Comparison of ENCODE assay signal across 14 cellular contexts in genomic region chr6:69285054-69285453, GRCh38.
DNase-seq lines count a peak whose midpoint lies in the region; ATAC-seq and TF ChIP-seq lines count a peak whose summit lies in the region.
"Had no signal": no experiment of that assay in that cellular context is flagged by ENCODE, and none has a peak within 500 bp of the region (broad histone marks: within the 10 kb centered on the region; RNA-seq: fewer than 3 reads in every experiment).

No MANE protein-coding gene starts in this region.

- ATAC-seq in GM18502 (IDR thresholded peaks at IDR 0.05; ENCODE audit: poor library complexity, unreplicated experiment) (peak; percentile 63), GM18511 (IDR thresholded peaks at IDR 0.05; ENCODE audit: unreplicated experiment) (peak; percentile 57), HG02870 (IDR thresholded peaks at IDR 0.05; ENCODE audit: unreplicated experiment) (peak; percentile 66), GM18519 (IDR thresholded peaks at IDR 0.05; ENCODE audit: low FRiP score, unreplicated experiment) (no peak)
- ATAC-seq: K562 had no signal

- TF ChIP-seq CTCF in GM20000 (IDR thresholded peaks at IDR 0.05; ENCODE audit: extremely low read depth, missing control alignments), result no peak

- DNase-seq in GM20000 (ENCODE audit: low spot score) (peak; percentile 4), NCI-H526 (lab: John Stamatoyannopoulos, UW) (no peak), T1000 (lab: John Stamatoyannopoulos, UW) (no peak)
- DNase-seq: C1 segment of cervical spinal cord; Calu3; CD4-positive, alpha-beta T cell; DMS 273 treated with DMSO at 0.1 percent for 48 hours; GM23248; Karpas-422 had no signal
